ENCODE assay signal across 20 cellular contexts in the genomic region with DNA sequence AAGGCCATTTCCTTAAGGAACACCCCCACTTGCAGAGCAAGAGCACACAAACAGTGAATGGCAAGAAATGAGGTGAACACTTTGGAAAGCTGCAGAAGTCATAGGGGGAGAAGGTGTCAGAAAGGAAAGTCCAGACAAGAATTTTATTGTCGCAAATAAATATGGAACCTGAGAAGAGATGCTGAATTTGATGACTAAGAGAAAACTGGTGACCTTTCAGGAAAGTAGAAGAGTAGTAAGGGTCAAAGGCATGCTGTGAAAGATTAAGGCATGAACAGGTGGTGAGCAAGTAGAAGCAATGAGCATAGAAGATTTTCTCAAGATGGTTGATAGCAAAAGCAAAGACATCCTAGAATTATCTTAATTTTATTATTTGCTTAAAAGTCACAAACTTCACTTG.
"Had no signal": no experiment of that assay in that cellular context is flagged by ENCODE, and none has a peak within 500 bp of the region (broad histone marks: within the 10 kb centered on the region; RNA-seq: fewer than 3 reads in every experiment).

No MANE protein-coding gene starts in this region.

- H3K4me3 ChIP-seq: SJSA1, SK-N-MC had no signal

- H3K27me3 ChIP-seq: SJSA1 had no signal

- DNase-seq: Kasumi-1, MM.1S, NCI-H1092 treated with DMSO at 0.1 percent for 48 hours, NCI-H1436 treated with DMSO at 0.1 percent for 48 hours, NCI-H1694, NCI-H187 treated with DMSO at 0.1 percent for 48 hours, NCI-H2029 treated with DMSO at 0.1 percent for 48 hours, NCI-H2171 treated with DMSO at 0.1 percent for 48 hours, NCI-H226, NCI-H446, NCI-H510A, NCI-H524 treated with DMSO at 0.1 percent for 48 hours, NCI-H69, NCI-H774, Right ventricle myocardium superior, RPMI8226, SIG-M5 had no signal

- H3K9me3 ChIP-seq: SJSA1 had no signal

- H3K36me3 ChIP-seq: SJSA1 had no signal

- H3K27ac ChIP-seq: KMS-11, SJSA1, SK-N-MC had no signal
